ENCODE assay signal across 2 cellular contexts in the genomic region with DNA sequence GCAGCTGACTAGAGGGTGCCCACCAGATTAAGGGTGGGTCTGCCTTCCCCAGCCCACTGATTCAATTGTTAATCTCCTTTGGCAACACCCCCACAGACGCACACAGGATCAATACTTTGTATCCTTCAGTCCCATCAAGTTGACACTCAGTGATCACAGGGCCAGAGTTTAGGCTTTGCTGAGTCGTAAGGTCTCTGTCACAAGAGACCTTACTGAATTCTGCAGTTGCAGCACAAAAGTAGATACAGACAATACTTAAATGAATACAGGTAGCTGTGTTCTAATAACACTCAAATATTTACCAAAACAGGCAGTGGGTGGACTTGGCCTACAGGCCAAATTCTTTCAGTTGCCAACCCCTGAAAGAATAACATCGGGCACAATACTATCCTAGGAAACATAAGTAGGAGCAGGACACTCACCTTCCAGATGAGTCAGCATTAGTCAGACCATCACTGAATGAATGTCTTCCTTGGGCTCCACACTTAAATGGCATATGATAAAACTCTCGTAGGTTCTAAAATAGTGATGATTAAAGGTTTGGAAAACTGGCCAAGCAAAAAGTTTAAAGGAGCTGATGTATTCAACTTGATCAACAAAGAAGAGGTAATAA.
TF ChIP-seq lines count a peak whose summit lies in the region.

No MANE protein-coding gene starts in this region.

TF ChIP-seq in Ishikawa, 13 proteins besides CTCF, POLR2A, EP300 and RAD21 (continued from another document):
- TF ChIP-seq, protein P1, sequence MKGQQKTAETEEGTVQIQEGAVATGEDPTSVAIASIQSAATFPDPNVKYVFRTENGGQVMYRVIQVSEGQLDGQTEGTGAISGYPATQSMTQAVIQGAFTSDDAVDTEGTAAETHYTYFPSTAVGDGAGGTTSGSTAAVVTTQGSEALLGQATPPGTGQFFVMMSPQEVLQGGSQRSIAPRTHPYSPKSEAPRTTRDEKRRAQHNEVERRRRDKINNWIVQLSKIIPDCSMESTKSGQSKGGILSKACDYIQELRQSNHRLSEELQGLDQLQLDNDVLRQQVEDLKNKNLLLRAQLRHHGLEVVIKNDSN (IDR thresholded peaks at IDR 0.05): no peak
- TF ChIP-seq YY1 (IDR thresholded peaks at IDR 0.05; ENCODE audit: low read depth): no peak

TF ChIP-seq in K562, 482 proteins besides CTCF, POLR2A, EP300 and RAD21 (continued from another document):
- TF ChIP-seq, protein P2, sequence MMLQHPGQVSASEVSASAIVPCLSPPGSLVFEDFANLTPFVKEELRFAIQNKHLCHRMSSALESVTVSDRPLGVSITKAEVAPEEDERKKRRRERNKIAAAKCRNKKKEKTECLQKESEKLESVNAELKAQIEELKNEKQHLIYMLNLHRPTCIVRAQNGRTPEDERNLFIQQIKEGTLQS (IDR thresholded peaks at IDR 0.05): peak; percentile 51
- TF ChIP-seq, protein P2 (CRISPR knock-in tag; conservative IDR thresholded peaks at IDR 0.05): no peak
- no peak for TF ChIP-seq ARID2 (IDR thresholded peaks at IDR 0.05)
- peak; percentile 31; the same call in 1 of the 2 replicates for TF ChIP-seq JUN (IDR thresholded peaks at IDR 0.05; ENCODE audit: borderline replicate concordance, low read depth, low read length)
- no peak for TF ChIP-seq JUN (CRISPR knock-in tag; IDR thresholded peaks at IDR 0.05; ENCODE audit: borderline replicate concordance)
- TF ChIP-seq, protein P3, sequence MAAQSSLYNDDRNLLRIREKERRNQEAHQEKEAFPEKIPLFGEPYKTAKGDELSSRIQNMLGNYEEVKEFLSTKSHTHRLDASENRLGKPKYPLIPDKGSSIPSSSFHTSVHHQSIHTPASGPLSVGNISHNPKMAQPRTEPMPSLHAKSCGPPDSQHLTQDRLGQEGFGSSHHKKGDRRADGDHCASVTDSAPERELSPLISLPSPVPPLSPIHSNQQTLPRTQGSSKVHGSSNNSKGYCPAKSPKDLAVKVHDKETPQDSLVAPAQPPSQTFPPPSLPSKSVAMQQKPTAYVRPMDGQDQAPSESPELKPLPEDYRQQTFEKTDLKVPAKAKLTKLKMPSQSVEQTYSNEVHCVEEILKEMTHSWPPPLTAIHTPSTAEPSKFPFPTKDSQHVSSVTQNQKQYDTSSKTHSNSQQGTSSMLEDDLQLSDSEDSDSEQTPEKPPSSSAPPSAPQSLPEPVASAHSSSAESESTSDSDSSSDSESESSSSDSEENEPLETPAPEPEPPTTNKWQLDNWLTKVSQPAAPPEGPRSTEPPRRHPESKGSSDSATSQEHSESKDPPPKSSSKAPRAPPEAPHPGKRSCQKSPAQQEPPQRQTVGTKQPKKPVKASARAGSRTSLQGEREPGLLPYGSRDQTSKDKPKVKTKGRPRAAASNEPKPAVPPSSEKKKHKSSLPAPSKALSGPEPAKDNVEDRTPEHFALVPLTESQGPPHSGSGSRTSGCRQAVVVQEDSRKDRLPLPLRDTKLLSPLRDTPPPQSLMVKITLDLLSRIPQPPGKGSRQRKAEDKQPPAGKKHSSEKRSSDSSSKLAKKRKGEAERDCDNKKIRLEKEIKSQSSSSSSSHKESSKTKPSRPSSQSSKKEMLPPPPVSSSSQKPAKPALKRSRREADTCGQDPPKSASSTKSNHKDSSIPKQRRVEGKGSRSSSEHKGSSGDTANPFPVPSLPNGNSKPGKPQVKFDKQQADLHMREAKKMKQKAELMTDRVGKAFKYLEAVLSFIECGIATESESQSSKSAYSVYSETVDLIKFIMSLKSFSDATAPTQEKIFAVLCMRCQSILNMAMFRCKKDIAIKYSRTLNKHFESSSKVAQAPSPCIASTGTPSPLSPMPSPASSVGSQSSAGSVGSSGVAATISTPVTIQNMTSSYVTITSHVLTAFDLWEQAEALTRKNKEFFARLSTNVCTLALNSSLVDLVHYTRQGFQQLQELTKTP (IDR thresholded peaks at IDR 0.05; ENCODE audit: low read depth in 1 of 2, partially characterized antibody in 2 of 2): no peak
- peak; percentile 32; the same call in 1 of the 2 replicates for TF ChIP-seq NFE2L1 (tag; IDR thresholded peaks at IDR 0.05; ENCODE audit: borderline replicate concordance, low read depth)
- peak; percentile 77; the same call in 1 of the 2 replicates for TF ChIP-seq MAFK (IDR thresholded peaks at IDR 0.05; ENCODE audit: low read length)
- TF ChIP-seq TFAM (CRISPR knock-in tag; conservative IDR thresholded peaks at IDR 0.05): no peak
- TF ChIP-seq, protein P4, sequence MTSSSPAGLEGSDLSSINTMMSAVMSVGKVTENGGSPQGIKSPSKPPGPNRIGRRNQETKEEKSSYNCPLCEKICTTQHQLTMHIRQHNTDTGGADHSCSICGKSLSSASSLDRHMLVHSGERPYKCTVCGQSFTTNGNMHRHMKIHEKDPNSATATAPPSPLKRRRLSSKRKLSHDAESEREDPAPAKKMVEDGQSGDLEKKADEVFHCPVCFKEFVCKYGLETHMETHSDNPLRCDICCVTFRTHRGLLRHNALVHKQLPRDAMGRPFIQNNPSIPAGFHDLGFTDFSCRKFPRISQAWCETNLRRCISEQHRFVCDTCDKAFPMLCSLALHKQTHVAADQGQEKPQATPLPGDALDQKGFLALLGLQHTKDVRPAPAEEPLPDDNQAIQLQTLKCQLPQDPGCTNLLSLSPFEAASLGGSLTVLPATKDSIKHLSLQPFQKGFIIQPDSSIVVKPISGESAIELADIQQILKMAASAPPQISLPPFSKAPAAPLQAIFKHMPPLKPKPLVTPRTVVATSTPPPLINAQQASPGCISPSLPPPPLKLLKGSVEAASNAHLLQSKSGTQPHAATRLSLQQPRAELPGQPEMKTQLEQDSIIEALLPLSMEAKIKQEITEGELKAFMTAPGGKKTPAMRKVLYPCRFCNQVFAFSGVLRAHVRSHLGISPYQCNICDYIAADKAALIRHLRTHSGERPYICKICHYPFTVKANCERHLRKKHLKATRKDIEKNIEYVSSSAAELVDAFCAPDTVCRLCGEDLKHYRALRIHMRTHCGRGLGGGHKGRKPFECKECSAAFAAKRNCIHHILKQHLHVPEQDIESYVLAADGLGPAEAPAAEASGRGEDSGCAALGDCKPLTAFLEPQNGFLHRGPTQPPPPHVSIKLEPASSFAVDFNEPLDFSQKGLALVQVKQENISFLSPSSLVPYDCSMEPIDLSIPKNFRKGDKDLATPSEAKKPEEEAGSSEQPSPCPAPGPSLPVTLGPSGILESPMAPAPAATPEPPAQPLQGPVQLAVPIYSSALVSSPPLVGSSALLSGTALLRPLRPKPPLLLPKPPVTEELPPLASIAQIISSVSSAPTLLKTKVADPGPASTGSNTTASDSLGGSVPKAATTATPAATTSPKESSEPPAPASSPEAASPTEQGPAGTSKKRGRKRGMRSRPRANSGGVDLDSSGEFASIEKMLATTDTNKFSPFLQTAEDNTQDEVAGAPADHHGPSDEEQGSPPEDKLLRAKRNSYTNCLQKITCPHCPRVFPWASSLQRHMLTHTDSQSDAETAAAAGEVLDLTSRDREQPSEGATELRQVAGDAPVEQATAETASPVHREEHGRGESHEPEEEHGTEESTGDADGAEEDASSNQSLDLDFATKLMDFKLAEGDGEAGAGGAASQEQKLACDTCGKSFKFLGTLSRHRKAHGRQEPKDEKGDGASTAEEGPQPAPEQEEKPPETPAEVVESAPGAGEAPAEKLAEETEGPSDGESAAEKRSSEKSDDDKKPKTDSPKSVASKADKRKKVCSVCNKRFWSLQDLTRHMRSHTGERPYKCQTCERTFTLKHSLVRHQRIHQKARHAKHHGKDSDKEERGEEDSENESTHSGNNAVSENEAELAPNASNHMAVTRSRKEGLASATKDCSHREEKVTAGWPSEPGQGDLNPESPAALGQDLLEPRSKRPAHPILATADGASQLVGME (CRISPR knock-in tag; IDR thresholded peaks at IDR 0.05): no peak
- no peak for TF ChIP-seq ZNF217 (CRISPR knock-in tag; IDR thresholded peaks at IDR 0.05)
- peak; percentile 74 for TF ChIP-seq MAFF (IDR thresholded peaks at IDR 0.05; ENCODE audit: low read length)
- peak; percentile 95 for TF ChIP-seq FOSL1 (tag; conservative IDR thresholded peaks at IDR 0.05)
- TF ChIP-seq RBM39 (optimal IDR thresholded peaks at IDR 0.05; ENCODE audit: low read depth, low read length): no peak
- TF ChIP-seq NCOA1 (IDR thresholded peaks at IDR 0.05; ENCODE audit: low read depth): no peak
- peak; percentile 30; the same call in 1 of the 2 replicates for TF ChIP-seq SMARCA4 (IDR thresholded peaks at IDR 0.05)
- TF ChIP-seq JUND (IDR thresholded peaks at IDR 0.05; ENCODE audit: borderline replicate concordance, low read depth, low read length): no peak
- 0 out of 3 replicates have a peak, but pooled peaks have one; percentile 45 for TF ChIP-seq JUND (tag; IDR thresholded peaks at IDR 0.05; ENCODE audit: borderline replicate concordance, low read depth, low read length)
- TF ChIP-seq ZNF316 (IDR thresholded peaks at IDR 0.05): peak; percentile 93
- TF ChIP-seq THRAP3 (IDR thresholded peaks at IDR 0.05; ENCODE audit: borderline replicate concordance): no peak
- TF ChIP-seq KAT7 (CRISPR knock-in tag; IDR thresholded peaks at IDR 0.05; ENCODE audit: borderline replicate concordance): no peak
- TF ChIP-seq BRD4 (IDR thresholded peaks at IDR 0.05): no peak
- no peak for TF ChIP-seq DNMT1 (IDR thresholded peaks at IDR 0.05)
- TF ChIP-seq, protein P5, sequence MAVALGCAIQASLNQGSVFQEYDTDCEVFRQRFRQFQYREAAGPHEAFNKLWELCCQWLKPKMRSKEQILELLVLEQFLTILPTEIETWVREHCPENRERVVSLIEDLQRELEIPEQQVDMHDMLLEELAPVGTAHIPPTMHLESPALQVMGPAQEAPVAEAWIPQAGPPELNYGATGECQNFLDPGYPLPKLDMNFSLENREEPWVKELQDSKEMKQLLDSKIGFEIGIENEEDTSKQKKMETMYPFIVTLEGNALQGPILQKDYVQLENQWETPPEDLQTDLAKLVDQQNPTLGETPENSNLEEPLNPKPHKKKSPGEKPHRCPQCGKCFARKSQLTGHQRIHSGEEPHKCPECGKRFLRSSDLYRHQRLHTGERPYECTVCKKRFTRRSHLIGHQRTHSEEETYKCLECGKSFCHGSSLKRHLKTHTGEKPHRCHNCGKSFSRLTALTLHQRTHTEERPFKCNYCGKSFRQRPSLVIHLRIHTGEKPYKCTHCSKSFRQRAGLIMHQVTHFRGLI (CRISPR knock-in tag; IDR thresholded peaks at IDR 0.05): no peak
- TF ChIP-seq, protein P6, sequence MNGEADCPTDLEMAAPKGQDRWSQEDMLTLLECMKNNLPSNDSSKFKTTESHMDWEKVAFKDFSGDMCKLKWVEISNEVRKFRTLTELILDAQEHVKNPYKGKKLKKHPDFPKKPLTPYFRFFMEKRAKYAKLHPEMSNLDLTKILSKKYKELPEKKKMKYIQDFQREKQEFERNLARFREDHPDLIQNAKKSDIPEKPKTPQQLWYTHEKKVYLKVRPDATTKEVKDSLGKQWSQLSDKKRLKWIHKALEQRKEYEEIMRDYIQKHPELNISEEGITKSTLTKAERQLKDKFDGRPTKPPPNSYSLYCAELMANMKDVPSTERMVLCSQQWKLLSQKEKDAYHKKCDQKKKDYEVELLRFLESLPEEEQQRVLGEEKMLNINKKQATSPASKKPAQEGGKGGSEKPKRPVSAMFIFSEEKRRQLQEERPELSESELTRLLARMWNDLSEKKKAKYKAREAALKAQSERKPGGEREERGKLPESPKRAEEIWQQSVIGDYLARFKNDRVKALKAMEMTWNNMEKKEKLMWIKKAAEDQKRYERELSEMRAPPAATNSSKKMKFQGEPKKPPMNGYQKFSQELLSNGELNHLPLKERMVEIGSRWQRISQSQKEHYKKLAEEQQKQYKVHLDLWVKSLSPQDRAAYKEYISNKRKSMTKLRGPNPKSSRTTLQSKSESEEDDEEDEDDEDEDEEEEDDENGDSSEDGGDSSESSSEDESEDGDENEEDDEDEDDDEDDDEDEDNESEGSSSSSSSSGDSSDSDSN (IDR thresholded peaks at IDR 0.05; ENCODE audit: borderline replicate concordance in 1 of 2, low read depth in 2 of 2, low read length in 2 of 2): no peak
- no peak for TF ChIP-seq ZNF282 (CRISPR knock-in tag; IDR thresholded peaks at IDR 0.05)
- TF ChIP-seq, protein P7, sequence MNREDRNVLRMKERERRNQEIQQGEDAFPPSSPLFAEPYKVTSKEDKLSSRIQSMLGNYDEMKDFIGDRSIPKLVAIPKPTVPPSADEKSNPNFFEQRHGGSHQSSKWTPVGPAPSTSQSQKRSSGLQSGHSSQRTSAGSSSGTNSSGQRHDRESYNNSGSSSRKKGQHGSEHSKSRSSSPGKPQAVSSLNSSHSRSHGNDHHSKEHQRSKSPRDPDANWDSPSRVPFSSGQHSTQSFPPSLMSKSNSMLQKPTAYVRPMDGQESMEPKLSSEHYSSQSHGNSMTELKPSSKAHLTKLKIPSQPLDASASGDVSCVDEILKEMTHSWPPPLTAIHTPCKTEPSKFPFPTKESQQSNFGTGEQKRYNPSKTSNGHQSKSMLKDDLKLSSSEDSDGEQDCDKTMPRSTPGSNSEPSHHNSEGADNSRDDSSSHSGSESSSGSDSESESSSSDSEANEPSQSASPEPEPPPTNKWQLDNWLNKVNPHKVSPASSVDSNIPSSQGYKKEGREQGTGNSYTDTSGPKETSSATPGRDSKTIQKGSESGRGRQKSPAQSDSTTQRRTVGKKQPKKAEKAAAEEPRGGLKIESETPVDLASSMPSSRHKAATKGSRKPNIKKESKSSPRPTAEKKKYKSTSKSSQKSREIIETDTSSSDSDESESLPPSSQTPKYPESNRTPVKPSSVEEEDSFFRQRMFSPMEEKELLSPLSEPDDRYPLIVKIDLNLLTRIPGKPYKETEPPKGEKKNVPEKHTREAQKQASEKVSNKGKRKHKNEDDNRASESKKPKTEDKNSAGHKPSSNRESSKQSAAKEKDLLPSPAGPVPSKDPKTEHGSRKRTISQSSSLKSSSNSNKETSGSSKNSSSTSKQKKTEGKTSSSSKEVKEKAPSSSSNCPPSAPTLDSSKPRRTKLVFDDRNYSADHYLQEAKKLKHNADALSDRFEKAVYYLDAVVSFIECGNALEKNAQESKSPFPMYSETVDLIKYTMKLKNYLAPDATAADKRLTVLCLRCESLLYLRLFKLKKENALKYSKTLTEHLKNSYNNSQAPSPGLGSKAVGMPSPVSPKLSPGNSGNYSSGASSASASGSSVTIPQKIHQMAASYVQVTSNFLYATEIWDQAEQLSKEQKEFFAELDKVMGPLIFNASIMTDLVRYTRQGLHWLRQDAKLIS (CRISPR knock-in tag; IDR thresholded peaks at IDR 0.05): no peak
- no peak for TF ChIP-seq MEIS2 (IDR thresholded peaks at IDR 0.05; ENCODE audit: partially characterized antibody)
- peak; percentile 93 for TF ChIP-seq C11orf30 (IDR thresholded peaks at IDR 0.05; ENCODE audit: low read depth)
- TF ChIP-seq NFE2 (IDR thresholded peaks at IDR 0.05; ENCODE audit: low read depth): peak; percentile 75
- peak; percentile 91 for TF ChIP-seq MAFG (tag; conservative IDR thresholded peaks at IDR 0.05)
- TF ChIP-seq ETS2 (tag; IDR thresholded peaks at IDR 0.05; ENCODE audit: borderline replicate concordance, poor library complexity, severe bottlenecking): no peak
- TF ChIP-seq CBFB (CRISPR knock-in tag; IDR thresholded peaks at IDR 0.05): no peak
